ENCODE assay signal across 17 cellular contexts in genomic region chr1:18932387-18932786, GRCh38. TPM values are rescaled to one million over a fixed set of nuclear protein-coding genes. Genes with fewer than 3 reads are reported as not detected.
DNase-seq lines count a peak whose midpoint lies in the region; ATAC-seq and TF ChIP-seq lines count a peak whose summit lies in the region.
"Had no signal": no experiment of that assay in that cellular context is flagged by ENCODE, and none has a peak within 500 bp of the region (broad histone marks: within the 10 kb centered on the region; RNA-seq: fewer than 3 reads in every experiment).

No MANE protein-coding gene starts in this region.

- no peaks in the 10 kb centered on the region for H3K36me3 ChIP-seq in CD4-positive, CD25-positive, alpha-beta regulatory T cell (ENCODE audit: control insufficient read depth, insufficient read depth, low read length)
- H3K36me3 ChIP-seq in body of pancreas (replicated peaks in 1 of 2; ENCODE audit: insufficient read depth in 1 of 2, low read depth in 2 of 2) = no peaks in the 10 kb centered on the region
- H3K36me3 ChIP-seq: BE2C had no signal

- H3K4me1 ChIP-seq in CD4-positive, CD25-positive, alpha-beta regulatory T cell (ENCODE audit: control insufficient read depth, insufficient read depth, low read length, poor library complexity, severe bottlenecking) = peaks cover 93% of the 10 kb centered on the region
- H3K4me1 ChIP-seq in body of pancreas = peaks cover 71% of the 10 kb centered on the region
- H3K4me1 ChIP-seq: BE2C had no signal

- no peak for ATAC-seq in CD4-positive, CD25-positive, alpha-beta regulatory T cell (ENCODE audit: low read depth in 2 of 2)
- peak; percentile 28 for ATAC-seq in body of pancreas
- ATAC-seq in memory B cell (ENCODE audit: low read depth) = no peak
- ATAC-seq in HG02763 (IDR thresholded peaks at IDR 0.05; ENCODE audit: unreplicated experiment) = no peak

- no peak for TF ChIP-seq POLR2A in body of pancreas (IDR thresholded peaks at IDR 0.05)

- peaks cover 12 to 96% (median 80%) of the 10 kb centered on the region in 4 donors for H3K4me1 Mint-ChIP-seq in CD4-positive, CD25-positive, alpha-beta regulatory T cell
- H3K4me1 Mint-ChIP-seq in HFFc6 (ENCODE audit: low read depth) (peaks cover 61% of the 10 kb centered on the region), memory B cell (peaks cover 50% of the 10 kb centered on the region)

- H3K9me3 ChIP-seq in CD4-positive, CD25-positive, alpha-beta regulatory T cell (ENCODE audit: control insufficient read depth in 2 of 2, low read length in 2 of 2) = no peaks in the 10 kb centered on the region
- no peaks in the 10 kb centered on the region for H3K9me3 ChIP-seq in body of pancreas
- H3K9me3 ChIP-seq: BE2C had no signal

- no peak for TF ChIP-seq CTCF in HFFc6 (IDR thresholded peaks at IDR 0.05)
- no peak for TF ChIP-seq CTCF in body of pancreas (IDR thresholded peaks at IDR 0.05)

- H3K9me3 Mint-ChIP-seq in CD4-positive, CD25-positive, alpha-beta regulatory T cell = no peaks in the 10 kb centered on the region
- H3K9me3 Mint-ChIP-seq in HFFc6 (no peaks in the 10 kb centered on the region), memory B cell (no peaks in the 10 kb centered on the region)
- H3K9me3 Mint-ChIP-seq: activated naive CD4-positive, alpha-beta T cell treated with anti-CD3 and anti-CD28 coated beads, Interleukin-2, amount 10 ng/mL, durations not matched to agents 7 days and 5 days; IgD-negative memory B cell had no signal

- no peak for DNase-seq in CD4-positive, CD25-positive, alpha-beta regulatory T cell
- DNase-seq in HFFc6 (no peak), body of pancreas (no peak), memory B cell (ENCODE audit: low spot score in 2 of 2) (no peak), NCI-H1436 treated with DMSO at 0.1 percent for 48 hours (lab: John Stamatoyannopoulos, UW) (no peak), hippocampal formation (lab: John Stamatoyannopoulos, UW) (no peak), AG08396 (ENCODE audit: low spot score) (no peak)
- DNase-seq: activated CD4-positive, alpha-beta T cell treated with anti-CD3 and anti-CD28 coated beads, Interleukin-2, amount 50 U/mL, for 4 hours; activated naive CD4-positive, alpha-beta T cell treated with anti-CD3 and anti-CD28 coated beads, Interleukin-2, amount 10 ng/mL, durations not matched to agents 7 days and 5 days; BE2C; cortex of kidney; GOT3; NCI-H187; stimulated activated CD8-positive, alpha-beta memory T cell treated with anti-CD3 and anti-CD28 coated beads, Interleukin-4, amount 100 ng/mL, for 48 hours; SW 1271 had no signal

- peak overlapping the region; percentile 83 to 89 (median 88) for H3K27ac Mint-ChIP-seq in CD4-positive, CD25-positive, alpha-beta regulatory T cell
- H3K27ac Mint-ChIP-seq in HFFc6 (peak overlapping the region; percentile 26; the same call in 1 of the 2 replicates), memory B cell (peak overlapping the region; percentile 48)
- H3K27ac Mint-ChIP-seq: activated naive CD4-positive, alpha-beta T cell treated with anti-CD3 and anti-CD28 coated beads, Interleukin-2, amount 10 ng/mL, durations not matched to agents 7 days and 5 days had no signal

- H3K27ac ChIP-seq in CD4-positive, CD25-positive, alpha-beta regulatory T cell (ENCODE audit: insufficient read depth, low read length, poor library complexity, severe bottlenecking) = peak overlapping the region; percentile 18
- peak overlapping the region in 3 of 4 donors; percentile 4 to 59 (median 49) for H3K27ac ChIP-seq in body of pancreas

- H3K4me3 Mint-ChIP-seq in CD4-positive, CD25-positive, alpha-beta regulatory T cell = peak overlapping the region in 3 of 4 donors; percentile 29 to 83 (median 56)
- H3K4me3 Mint-ChIP-seq in HFFc6 = no peak overlapping the region
- no peak overlapping the region for H3K4me3 Mint-ChIP-seq in memory B cell
- H3K4me3 Mint-ChIP-seq: activated naive CD4-positive, alpha-beta T cell treated with anti-CD3 and anti-CD28 coated beads, Interleukin-2, amount 10 ng/mL, durations not matched to agents 7 days and 5 days had no signal

- no peaks in the 10 kb centered on the region for H3K27me3 Mint-ChIP-seq in CD4-positive, CD25-positive, alpha-beta regulatory T cell
- peaks cover 1% of the 10 kb centered on the region; the same call in 1 of the 2 replicates for H3K27me3 Mint-ChIP-seq in HFFc6 (ENCODE audit: insufficient read depth)
- no peaks in the 10 kb centered on the region for H3K27me3 Mint-ChIP-seq in memory B cell
- H3K27me3 Mint-ChIP-seq: activated naive CD4-positive, alpha-beta T cell treated with anti-CD3 and anti-CD28 coated beads, Interleukin-2, amount 10 ng/mL, durations not matched to agents 7 days and 5 days; IgD-negative memory B cell had no signal

- H3K4me3 ChIP-seq in CD4-positive, CD25-positive, alpha-beta regulatory T cell (ENCODE audit: low read depth, low read length) = no peak overlapping the region
- H3K4me3 ChIP-seq in body of pancreas = no peak overlapping the region

- no peaks in the 10 kb centered on the region for H3K27me3 ChIP-seq in CD4-positive, CD25-positive, alpha-beta regulatory T cell (ENCODE audit: control insufficient read depth, insufficient read depth, low read length)
- no peaks in the 10 kb centered on the region for H3K27me3 ChIP-seq in body of pancreas
- H3K27me3 ChIP-seq: BE2C had no signal

- 0 to 46% methylated on average over 2 to 5 of the region's 5 CpGs for WGBS in body of pancreas, 2 donors

- intact Hi-C loops in body of pancreas (cut with DNase I) = no loop called here

- no peaks in the 10 kb centered on the region for H3K36me3 Mint-ChIP-seq in CD4-positive, CD25-positive, alpha-beta regulatory T cell
- H3K36me3 Mint-ChIP-seq in HFFc6 (ENCODE audit: low read depth) (no peaks in the 10 kb centered on the region), memory B cell (peaks cover 1% of the 10 kb centered on the region)
- H3K36me3 Mint-ChIP-seq: activated naive CD4-positive, alpha-beta T cell treated with anti-CD3 and anti-CD28 coated beads, Interleukin-2, amount 10 ng/mL, durations not matched to agents 7 days and 5 days; IgD-negative memory B cell had no signal

RNA-seq across cellular contexts. Expression of gene IFFO2, which starts 24.1 kb away (rescaled TPM):
- 101 TPM for total RNA-seq in CD4-positive, CD25-positive, alpha-beta regulatory T cell
- polyA plus RNA-seq in CD4-positive, CD25-positive, alpha-beta regulatory T cell = 1 to 10 TPM; 1.4 to 4.7 (median 2.9) TPM
- total RNA-seq in HFFc6 (2021; fragmentation: NEBNext Ultra II Directional; extraction: Animal tissue kit (Norgen Biotek cat#: 25700)) = 10 to 100 TPM; 19.9 to 28.9 (median 21.0) TPM
- total RNA-seq in body of pancreas = 100 to 1,000 TPM in 1 of 2 donors, 10 to 100 TPM in 1; 23.1 to 219 TPM

RNA-seq across cellular contexts. Expression of gene ALDH4A1, which starts 30.0 kb away (rescaled TPM):
- 1.4 TPM for total RNA-seq in CD4-positive, CD25-positive, alpha-beta regulatory T cell
- 1 to 10 TPM; 1.0 to 2.0 (median 1.5) TPM for polyA plus RNA-seq in CD4-positive, CD25-positive, alpha-beta regulatory T cell
- total RNA-seq in HFFc6 (2021; fragmentation: NEBNext Ultra II Directional; extraction: Animal tissue kit (Norgen Biotek cat#: 25700)) = 10 to 100 TPM; 18.3 to 24.1 (median 20.2) TPM
- 10 to 100 TPM in 1 of 2 donors, 1 to 10 TPM in 1; 4.7 to 15.5 TPM for total RNA-seq in body of pancreas

Comparison
In these comparisons a context has a peak if more than half of its experiments do, and no peak if none do; other contexts are left out.
1. H3K27ac Mint-ChIP-seq: peak in every context shown above with its lines; median percentile 88 in CD4-positive, CD25-positive, alpha-beta regulatory T cell; 48 in memory B cell; 26 in HFFc6.
2. H3K4me3 Mint-ChIP-seq: peak in CD4-positive, CD25-positive, alpha-beta regulatory T cell (3 of 4); none in HFFc6 (single experiment) and memory B cell (single experiment).